ENCODE assay signal across 34 cellular contexts in genomic region chr13:20227730-20228129, GRCh38. TPM values are rescaled to one million over a fixed set of nuclear protein-coding genes. Genes with fewer than 3 reads are reported as not detected.
"Had no signal": no experiment of that assay in that cellular context is flagged by ENCODE, and none has a peak within 500 bp of the region (broad histone marks: within the 10 kb centered on the region; RNA-seq: fewer than 3 reads in every experiment).

No MANE protein-coding gene starts in this region.

- H3K4me3 ChIP-seq: ascending aorta, cardiac muscle cell had no signal

- H3K27ac Mint-ChIP-seq: activated B cell treated with CpG ODN at 0.5 μM for 24 hours; activated CD4-positive, alpha-beta memory T cell treated with anti-CD3 and anti-CD28 coated beads, Interleukin-2, amount 10 ng/mL, durations not matched to agents 7 days and 5 days; activated CD4-positive, alpha-beta T cell treated with anti-CD3 and anti-CD28 coated beads, Interleukin-2, amount 10 ng/mL, durations not matched to agents 7 days and 5 days; activated CD8-positive, alpha-beta memory T cell treated with anti-CD3 and anti-CD28 coated beads, Interleukin-2, amount 10 ng/mL, durations not matched to agents 7 days and 5 days; activated CD8-positive, alpha-beta T cell treated with anti-CD3 and anti-CD28 coated beads, Interleukin-2, amount 10 ng/mL, durations not matched to agents 7 days and 5 days; activated naive CD4-positive, alpha-beta T cell treated with anti-CD3 and anti-CD28 coated beads for 36 hours; activated naive CD8-positive, alpha-beta T cell; activated naive CD8-positive, alpha-beta T cell treated with anti-CD3 and anti-CD28 coated beads, Interleukin-2, amount 10 ng/mL, durations not matched to agents 7 days and 5 days; activated naive CD8-positive, alpha-beta T cell treated with anti-CD3 and anti-CD28 coated beads, Interleukin-2, amount 50 U/mL, for 24 hours; activated T-cell treated with anti-CD3 and anti-CD28 coated beads, Interleukin-2, amount 50 U/mL, for 24 hours; activated T-helper 2 cell treated with anti-CD3 and anti-CD28 coated beads, Interferon-gamma antibody, Interleukin-2, Interleukin-4, amounts not matched to agents 10 μg/mL and 5 μg/mL and 100 μg/mL, durations not matched to agents 14 hours and 24 hours and 36 hours; brain; T-helper 1 cell treated with Interleukin-12 subunit alpha and Interleukin-12 subunit beta and Interleukin-4 antibody, amounts not matched to agents 30 μg/mL and 1 μg/mL, for 36 hours; T-helper 2 cell treated with Interferon-gamma antibody and Interleukin-4, amounts not matched to agents 5 μg/mL and 100 μg/mL, for 36 hours had no signal

- H3K9me3 ChIP-seq: ascending aorta had no signal

- H3K9me3 Mint-ChIP-seq: activated B cell treated with CpG ODN at 0.5 μM for 24 hours; activated CD4-positive, alpha-beta memory T cell treated with anti-CD3 and anti-CD28 coated beads, Interleukin-2, amount 10 ng/mL, durations not matched to agents 7 days and 5 days; activated CD4-positive, alpha-beta T cell treated with anti-CD3 and anti-CD28 coated beads, Interleukin-2, amount 10 ng/mL, durations not matched to agents 7 days and 5 days; activated naive CD4-positive, alpha-beta T cell treated with anti-CD3 and anti-CD28 coated beads for 36 hours; activated naive CD8-positive, alpha-beta T cell treated with anti-CD3 and anti-CD28 coated beads, Interleukin-2, amount 10 ng/mL, durations not matched to agents 7 days and 5 days; activated naive CD8-positive, alpha-beta T cell treated with anti-CD3 and anti-CD28 coated beads, Interleukin-2, amount 50 U/mL, for 24 hours; activated T-cell treated with anti-CD3 and anti-CD28 coated beads, Interleukin-2, amount 50 U/mL, for 24 hours; activated T-helper 2 cell treated with anti-CD3 and anti-CD28 coated beads, Interferon-gamma antibody, Interleukin-2, Interleukin-4, amounts not matched to agents 10 μg/mL and 5 μg/mL and 100 μg/mL, durations not matched to agents 14 hours and 24 hours and 36 hours; central memory CD8-positive, alpha-beta T cell; T-helper 1 cell treated with Interleukin-12 subunit alpha and Interleukin-12 subunit beta and Interleukin-4 antibody, amounts not matched to agents 30 μg/mL and 1 μg/mL, for 36 hours; T-helper 2 cell treated with Interferon-gamma antibody and Interleukin-4, amounts not matched to agents 5 μg/mL and 100 μg/mL, for 36 hours had no signal

- H3K4me3 Mint-ChIP-seq: activated B cell treated with CpG ODN at 0.5 μM for 24 hours; activated CD4-positive, alpha-beta memory T cell treated with anti-CD3 and anti-CD28 coated beads, Interleukin-2, amount 10 ng/mL, durations not matched to agents 7 days and 5 days; activated CD4-positive, alpha-beta T cell treated with anti-CD3 and anti-CD28 coated beads, Interleukin-2, amount 10 ng/mL, durations not matched to agents 7 days and 5 days; activated CD8-positive, alpha-beta memory T cell treated with anti-CD3 and anti-CD28 coated beads, Interleukin-2, amount 10 ng/mL, durations not matched to agents 7 days and 5 days; activated CD8-positive, alpha-beta T cell treated with anti-CD3 and anti-CD28 coated beads, Interleukin-2, amount 10 ng/mL, durations not matched to agents 7 days and 5 days; activated naive CD4-positive, alpha-beta T cell treated with anti-CD3 and anti-CD28 coated beads for 36 hours; activated naive CD8-positive, alpha-beta T cell; activated naive CD8-positive, alpha-beta T cell treated with anti-CD3 and anti-CD28 coated beads, Interleukin-2, amount 10 ng/mL, durations not matched to agents 7 days and 5 days; activated naive CD8-positive, alpha-beta T cell treated with anti-CD3 and anti-CD28 coated beads, Interleukin-2, amount 50 U/mL, for 24 hours; activated T-cell treated with anti-CD3 and anti-CD28 coated beads, Interleukin-2, amount 50 U/mL, for 24 hours; brain; central memory CD8-positive, alpha-beta T cell; T-helper 1 cell treated with Interleukin-12 subunit alpha and Interleukin-12 subunit beta and Interleukin-4 antibody, amounts not matched to agents 30 μg/mL and 1 μg/mL, for 36 hours; T-helper 2 cell treated with Interferon-gamma antibody and Interleukin-4, amounts not matched to agents 5 μg/mL and 100 μg/mL, for 36 hours had no signal

- H3K4me1 ChIP-seq: ascending aorta had no signal

- ATAC-seq: activated CD8-positive, alpha-beta memory T cell treated with anti-CD3 and anti-CD28 coated beads, Interleukin-2, amount 10 ng/mL, durations not matched to agents 7 days and 5 days; activated CD8-positive, alpha-beta T cell treated with anti-CD3 and anti-CD28 coated beads, Interleukin-2, amount 10 ng/mL, durations not matched to agents 7 days and 5 days; activated naive CD8-positive, alpha-beta T cell treated with anti-CD3 and anti-CD28 coated beads, Interleukin-2, amount 50 U/mL, for 24 hours had no signal

- H3K36me3 ChIP-seq: ascending aorta, cardiac muscle cell had no signal

- H3K27me3 Mint-ChIP-seq: activated naive CD8-positive, alpha-beta T cell had no signal

- H3K27me3 ChIP-seq: ascending aorta had no signal

- H3K36me3 Mint-ChIP-seq: activated CD8-positive, alpha-beta memory T cell treated with anti-CD3 and anti-CD28 coated beads, Interleukin-2, amount 10 ng/mL, durations not matched to agents 7 days and 5 days; brain had no signal

- DNase-seq: activated B cell treated with CpG ODN at 0.5 μM for 24 hours; activated CD4-positive, alpha-beta memory T cell treated with anti-CD3 and anti-CD28 coated beads, Interleukin-2, amount 10 ng/mL, durations not matched to agents 7 days and 5 days; activated CD4-positive, alpha-beta T cell treated with anti-CD3 and anti-CD28 coated beads for 48 hours; activated CD4-positive, alpha-beta T cell treated with anti-CD3 and anti-CD28 coated beads, Interleukin-2, amount 10 ng/mL, durations not matched to agents 7 days and 5 days; activated CD4-positive, alpha-beta T cell treated with anti-CD3 and anti-CD28 coated beads, Interleukin-2, amount 50 U/mL, for 48 hours; activated CD4-positive, CD25-positive, alpha-beta regulatory T cell treated with anti-CD3 and anti-CD28 coated beads, Interleukin-2, amount 50 U/mL, for 72 hours; activated CD8-positive, alpha-beta memory T cell treated with anti-CD3 and anti-CD28 coated beads for 24 hours; activated CD8-positive, alpha-beta memory T cell treated with anti-CD3 and anti-CD28 coated beads, Interleukin-2, amount 10 ng/mL, durations not matched to agents 7 days and 5 days; activated CD8-positive, alpha-beta memory T cell treated with anti-CD3 and anti-CD28 coated beads, Interleukin-2, amount 50 U/mL, for 48 hours; activated CD8-positive, alpha-beta T cell treated with anti-CD3 and anti-CD28 coated beads, Interleukin-2, amount 10 ng/mL, durations not matched to agents 7 days and 5 days; activated effector memory CD4-positive, alpha-beta T cell treated with Interleukin-2 at 50 U/mL for 16 hours; activated gamma-delta T cell; activated naive CD4-positive, alpha-beta T cell treated with anti-CD3 and anti-CD28 coated beads for 36 hours; activated naive CD4-positive, alpha-beta T cell treated with anti-CD3 and anti-CD28 coated beads, Interleukin-2, amount 50 U/mL, for 16 hours; activated naive CD8-positive, alpha-beta T cell treated with anti-CD3 and anti-CD28 coated beads, Interleukin-2, amount 10 ng/mL, durations not matched to agents 7 days and 5 days; activated naive CD8-positive, alpha-beta T cell treated with anti-CD3 and anti-CD28 coated beads, Interleukin-2, amount 50 U/mL, for 24 hours; activated T-cell treated with anti-CD3 and anti-CD28 coated beads, Interleukin-2, amount 50 U/mL, for 24 hours; activated T-cell treated with anti-CD3 and anti-CD28 coated beads, Interleukin-2, amount 50 U/mL, for 48 hours; amygdala; anterior cingulate cortex; caudate nucleus; SW 1271; T-helper 1 cell; T-helper 2 cell; T-helper 9 cell had no signal

- H3K27ac ChIP-seq: ascending aorta, cardiac muscle cell, VCaP had no signal

RNA-seq across cellular contexts. Expression of gene GJB6, which starts 4.4 kb away (rescaled TPM):
- total RNA-seq: activated B cell treated with CpG ODN at 0.5 μM for 24 hours, ascending aorta, cardiac muscle cell had no signal

RNA-seq across cellular contexts. Expression of gene GJB2, which starts 35.0 kb away (rescaled TPM):
- total RNA-seq: activated B cell treated with CpG ODN at 0.5 μM for 24 hours had no signal
